In the genomic region with DNA sequence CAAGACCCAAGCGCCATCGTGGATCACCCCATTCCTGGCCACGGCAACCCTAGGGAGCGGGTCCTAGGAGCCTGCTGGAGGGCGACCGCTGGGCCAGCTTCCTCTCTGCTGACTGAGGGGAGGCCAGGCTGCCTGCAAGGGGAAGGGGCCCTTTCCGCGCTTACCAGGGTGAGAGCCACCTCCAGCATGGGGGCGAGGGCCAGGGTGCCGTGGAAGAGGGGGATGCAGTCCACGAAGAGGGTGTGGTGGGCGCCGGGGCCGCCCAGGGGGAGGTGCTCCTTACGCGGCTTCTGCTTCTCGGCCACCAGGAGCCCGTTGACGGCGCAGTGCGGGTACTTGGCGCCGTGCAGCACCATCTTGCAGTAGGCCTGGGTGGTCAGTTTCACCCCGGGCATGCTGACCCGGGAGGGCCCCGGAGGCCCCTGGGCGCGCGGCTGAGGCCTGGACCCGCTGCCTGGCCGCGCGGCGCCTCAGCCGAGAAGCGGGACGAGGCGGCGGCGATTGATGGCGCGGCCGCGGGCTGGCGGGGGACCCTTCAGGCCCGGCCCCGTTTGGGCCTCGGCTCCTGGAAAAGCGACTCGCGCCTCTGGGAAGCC, we compare ENCODE assay signal across 1 cellular context.
TF ChIP-seq lines count a peak whose summit lies in the region.

No MANE protein-coding gene starts in this region.

TF ChIP-seq in HepG2, 621 proteins besides CTCF, POLR2A, EP300 and RAD21 (continued from another document and continues in another):
- TF ChIP-seq, protein P1, sequence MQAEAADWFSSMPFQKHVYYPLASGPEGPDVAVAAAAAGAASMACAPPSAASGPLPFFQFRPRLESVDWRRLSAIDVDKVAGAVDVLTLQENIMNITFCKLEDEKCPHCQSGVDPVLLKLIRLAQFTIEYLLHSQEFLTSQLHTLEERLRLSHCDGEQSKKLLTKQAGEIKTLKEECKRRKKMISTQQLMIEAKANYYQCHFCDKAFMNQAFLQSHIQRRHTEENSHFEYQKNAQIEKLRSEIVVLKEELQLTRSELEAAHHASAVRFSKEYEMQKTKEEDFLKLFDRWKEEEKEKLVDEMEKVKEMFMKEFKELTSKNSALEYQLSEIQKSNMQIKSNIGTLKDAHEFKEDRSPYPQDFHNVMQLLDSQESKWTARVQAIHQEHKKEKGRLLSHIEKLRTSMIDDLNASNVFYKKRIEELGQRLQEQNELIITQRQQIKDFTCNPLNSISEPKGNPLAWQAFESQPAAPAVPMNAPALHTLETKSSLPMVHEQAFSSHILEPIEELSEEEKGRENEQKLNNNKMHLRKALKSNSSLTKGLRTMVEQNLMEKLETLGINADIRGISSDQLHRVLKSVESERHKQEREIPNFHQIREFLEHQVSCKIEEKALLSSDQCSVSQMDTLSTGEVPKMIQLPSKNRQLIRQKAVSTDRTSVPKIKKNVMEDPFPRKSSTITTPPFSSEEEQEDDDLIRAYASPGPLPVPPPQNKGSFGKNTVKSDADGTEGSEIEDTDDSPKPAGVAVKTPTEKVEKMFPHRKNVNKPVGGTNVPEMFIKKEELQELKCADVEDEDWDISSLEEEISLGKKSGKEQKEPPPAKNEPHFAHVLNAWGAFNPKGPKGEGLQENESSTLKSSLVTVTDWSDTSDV (CRISPR knock-in tag; IDR thresholded peaks at IDR 0.05): 0 out of 2 replicates have a peak, but pooled peaks have one; percentile 65
- TF ChIP-seq, protein P2, sequence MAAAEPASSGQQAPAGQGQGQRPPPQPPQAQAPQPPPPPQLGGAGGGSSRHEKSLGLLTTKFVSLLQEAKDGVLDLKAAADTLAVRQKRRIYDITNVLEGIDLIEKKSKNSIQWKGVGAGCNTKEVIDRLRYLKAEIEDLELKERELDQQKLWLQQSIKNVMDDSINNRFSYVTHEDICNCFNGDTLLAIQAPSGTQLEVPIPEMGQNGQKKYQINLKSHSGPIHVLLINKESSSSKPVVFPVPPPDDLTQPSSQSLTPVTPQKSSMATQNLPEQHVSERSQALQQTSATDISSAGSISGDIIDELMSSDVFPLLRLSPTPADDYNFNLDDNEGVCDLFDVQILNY (CRISPR knock-in tag; conservative IDR thresholded peaks at IDR 0.05): no peak
- 0 out of 2 replicates have a peak, but pooled peaks have one; percentile 27 for TF ChIP-seq ZNF101 (CRISPR knock-in tag; IDR thresholded peaks at IDR 0.05; ENCODE audit: borderline replicate concordance, low read depth)
- peak; percentile 75; the same call in 1 of the 2 replicates for TF ChIP-seq ZNF432 (CRISPR knock-in tag; IDR thresholded peaks at IDR 0.05; ENCODE audit: borderline replicate concordance)
- TF ChIP-seq SCMH1 (CRISPR knock-in tag; IDR thresholded peaks at IDR 0.05; ENCODE audit: borderline replicate concordance): no peak
- no peak for TF ChIP-seq MXD4 (CRISPR knock-in tag; IDR thresholded peaks at IDR 0.05)
- TF ChIP-seq ZNF782 (CRISPR knock-in tag; IDR thresholded peaks at IDR 0.05; ENCODE audit: borderline replicate concordance): peak; percentile 40
- 0 out of 2 replicates have a peak, but pooled peaks have one; percentile 23 for TF ChIP-seq ZNF549 (CRISPR knock-in tag; IDR thresholded peaks at IDR 0.05)
- TF ChIP-seq, protein P3, sequence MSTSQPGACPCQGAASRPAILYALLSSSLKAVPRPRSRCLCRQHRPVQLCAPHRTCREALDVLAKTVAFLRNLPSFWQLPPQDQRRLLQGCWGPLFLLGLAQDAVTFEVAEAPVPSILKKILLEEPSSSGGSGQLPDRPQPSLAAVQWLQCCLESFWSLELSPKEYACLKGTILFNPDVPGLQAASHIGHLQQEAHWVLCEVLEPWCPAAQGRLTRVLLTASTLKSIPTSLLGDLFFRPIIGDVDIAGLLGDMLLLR (CRISPR knock-in tag; IDR thresholded peaks at IDR 0.05): no peak; the same call in none of the 2 replicates
- TF ChIP-seq ZNF563 (CRISPR knock-in tag; IDR thresholded peaks at IDR 0.05): peak; percentile 37; the same call in 1 of the 2 replicates
- TF ChIP-seq, protein P4, sequence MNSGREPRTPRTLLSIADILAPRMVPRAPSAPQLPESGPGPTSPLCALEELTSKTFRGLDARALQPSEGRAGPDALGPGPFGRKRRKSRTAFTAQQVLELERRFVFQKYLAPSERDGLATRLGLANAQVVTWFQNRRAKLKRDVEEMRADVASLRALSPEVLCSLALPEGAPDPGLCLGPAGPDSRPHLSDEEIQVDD (CRISPR knock-in tag; IDR thresholded peaks at IDR 0.05; ENCODE audit: borderline replicate concordance): 0 out of 2 replicates have a peak, but pooled peaks have one; percentile 44
- TF ChIP-seq ZNF17 (CRISPR knock-in tag; IDR thresholded peaks at IDR 0.05): no peak
- peak; percentile 12; the same call in 1 of the 2 replicates for TF ChIP-seq HES4 (CRISPR knock-in tag; IDR thresholded peaks at IDR 0.05; ENCODE audit: borderline replicate concordance)
- TF ChIP-seq REL (CRISPR knock-in tag; conservative IDR thresholded peaks at IDR 0.05): 0 out of 2 replicates have a peak, but pooled peaks have one; percentile 4
- TF ChIP-seq FIP1L1 (IDR thresholded peaks at IDR 0.05; ENCODE audit: borderline replicate concordance, insufficient read depth, low read depth, low read length): no peak
- TF ChIP-seq, protein P5, sequence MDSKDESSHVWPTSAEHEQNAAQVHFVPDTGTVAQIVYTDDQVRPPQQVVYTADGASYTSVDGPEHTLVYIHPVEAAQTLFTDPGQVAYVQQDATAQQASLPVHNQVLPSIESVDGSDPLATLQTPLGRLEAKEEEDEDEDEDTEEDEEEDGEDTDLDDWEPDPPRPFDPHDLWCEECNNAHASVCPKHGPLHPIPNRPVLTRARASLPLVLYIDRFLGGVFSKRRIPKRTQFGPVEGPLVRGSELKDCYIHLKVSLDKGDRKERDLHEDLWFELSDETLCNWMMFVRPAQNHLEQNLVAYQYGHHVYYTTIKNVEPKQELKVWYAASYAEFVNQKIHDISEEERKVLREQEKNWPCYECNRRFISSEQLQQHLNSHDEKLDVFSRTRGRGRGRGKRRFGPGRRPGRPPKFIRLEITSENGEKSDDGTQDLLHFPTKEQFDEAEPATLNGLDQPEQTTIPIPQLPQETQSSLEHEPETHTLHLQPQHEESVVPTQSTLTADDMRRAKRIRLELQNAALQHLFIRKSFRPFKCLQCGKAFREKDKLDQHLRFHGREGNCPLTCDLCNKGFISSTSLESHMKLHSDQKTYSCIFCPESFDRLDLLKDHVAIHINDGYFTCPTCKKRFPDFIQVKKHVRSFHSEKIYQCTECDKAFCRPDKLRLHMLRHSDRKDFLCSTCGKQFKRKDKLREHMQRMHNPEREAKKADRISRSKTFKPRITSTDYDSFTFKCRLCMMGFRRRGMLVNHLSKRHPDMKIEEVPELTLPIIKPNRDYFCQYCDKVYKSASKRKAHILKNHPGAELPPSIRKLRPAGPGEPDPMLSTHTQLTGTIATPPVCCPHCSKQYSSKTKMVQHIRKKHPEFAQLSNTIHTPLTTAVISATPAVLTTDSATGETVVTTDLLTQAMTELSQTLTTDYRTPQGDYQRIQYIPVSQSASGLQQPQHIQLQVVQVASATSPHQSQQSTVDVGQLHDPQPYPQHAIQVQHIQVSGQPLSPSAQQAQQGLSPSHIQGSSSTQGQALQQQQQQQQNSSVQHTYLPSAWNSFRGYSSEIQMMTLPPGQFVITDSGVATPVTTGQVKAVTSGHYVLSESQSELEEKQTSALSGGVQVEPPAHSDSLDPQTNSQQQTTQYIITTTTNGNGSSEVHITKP (CRISPR knock-in tag; IDR thresholded peaks at IDR 0.05; ENCODE audit: low read depth): 0 out of 2 replicates have a peak, but pooled peaks have one; percentile 10
- TF ChIP-seq, protein P6, sequence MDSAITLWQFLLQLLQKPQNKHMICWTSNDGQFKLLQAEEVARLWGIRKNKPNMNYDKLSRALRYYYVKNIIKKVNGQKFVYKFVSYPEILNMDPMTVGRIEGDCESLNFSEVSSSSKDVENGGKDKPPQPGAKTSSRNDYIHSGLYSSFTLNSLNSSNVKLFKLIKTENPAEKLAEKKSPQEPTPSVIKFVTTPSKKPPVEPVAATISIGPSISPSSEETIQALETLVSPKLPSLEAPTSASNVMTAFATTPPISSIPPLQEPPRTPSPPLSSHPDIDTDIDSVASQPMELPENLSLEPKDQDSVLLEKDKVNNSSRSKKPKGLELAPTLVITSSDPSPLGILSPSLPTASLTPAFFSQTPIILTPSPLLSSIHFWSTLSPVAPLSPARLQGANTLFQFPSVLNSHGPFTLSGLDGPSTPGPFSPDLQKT (CRISPR knock-in tag; IDR thresholded peaks at IDR 0.05; ENCODE audit: borderline replicate concordance): no peak
- no peak for TF ChIP-seq FOXJ3 (CRISPR knock-in tag; IDR thresholded peaks at IDR 0.05; ENCODE audit: borderline replicate concordance)
- TF ChIP-seq, protein P7, sequence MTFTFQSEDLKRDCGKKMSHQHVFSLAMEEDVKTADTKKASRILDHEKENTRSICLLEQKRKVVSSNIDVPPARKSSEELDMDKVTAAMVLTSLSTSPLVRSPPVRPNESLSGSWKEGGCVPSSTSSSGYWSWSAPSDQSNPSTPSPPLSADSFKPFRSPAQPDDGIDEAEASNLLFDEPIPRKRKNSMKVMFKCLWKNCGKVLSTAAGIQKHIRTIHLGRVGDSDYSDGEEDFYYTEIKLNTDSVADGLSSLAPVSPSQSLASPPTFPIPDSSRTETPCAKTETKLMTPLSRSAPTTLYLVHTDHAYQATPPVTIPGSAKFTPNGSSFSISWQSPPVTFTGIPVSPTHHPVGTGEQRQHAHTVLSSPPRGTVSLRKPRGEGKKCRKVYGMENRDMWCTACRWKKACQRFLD (CRISPR knock-in tag; IDR thresholded peaks at IDR 0.05; ENCODE audit: borderline replicate concordance): no peak
- TF ChIP-seq SAP130 (CRISPR knock-in tag; IDR thresholded peaks at IDR 0.05; ENCODE audit: low read depth): no peak
- no peak for TF ChIP-seq ARNTL (CRISPR knock-in tag; IDR thresholded peaks at IDR 0.05)
- no peak for TF ChIP-seq ZNF484 (CRISPR knock-in tag; IDR thresholded peaks at IDR 0.05; ENCODE audit: borderline replicate concordance, low read depth)
- no peak for TF ChIP-seq RBM39 (IDR thresholded peaks at IDR 0.05; ENCODE audit: low read depth, low read length, poor library complexity, severe bottlenecking)
- TF ChIP-seq ZNF879 (CRISPR knock-in tag; IDR thresholded peaks at IDR 0.05): peak; percentile 52; the same call in 1 of the 2 replicates
- 0 out of 2 replicates have a peak, but pooled peaks have one; percentile 51 for TF ChIP-seq NRL (CRISPR knock-in tag; IDR thresholded peaks at IDR 0.05; ENCODE audit: borderline replicate concordance)
- 0 out of 2 replicates have a peak, but pooled peaks have one; percentile 77 for TF ChIP-seq KDM5A (IDR thresholded peaks at IDR 0.05; ENCODE audit: borderline replicate concordance, low read length)
- TF ChIP-seq, protein P8, sequence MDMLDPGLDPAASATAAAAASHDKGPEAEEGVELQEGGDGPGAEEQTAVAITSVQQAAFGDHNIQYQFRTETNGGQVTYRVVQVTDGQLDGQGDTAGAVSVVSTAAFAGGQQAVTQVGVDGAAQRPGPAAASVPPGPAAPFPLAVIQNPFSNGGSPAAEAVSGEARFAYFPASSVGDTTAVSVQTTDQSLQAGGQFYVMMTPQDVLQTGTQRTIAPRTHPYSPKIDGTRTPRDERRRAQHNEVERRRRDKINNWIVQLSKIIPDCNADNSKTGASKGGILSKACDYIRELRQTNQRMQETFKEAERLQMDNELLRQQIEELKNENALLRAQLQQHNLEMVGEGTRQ (IDR thresholded peaks at IDR 0.05; ENCODE audit: low read depth, low read length): no peak
- TF ChIP-seq, protein P8 (CRISPR knock-in tag; IDR thresholded peaks at IDR 0.05; ENCODE audit: borderline replicate concordance): no peak
- no peak for TF ChIP-seq SRY (CRISPR knock-in tag; IDR thresholded peaks at IDR 0.05)
- no peak for TF ChIP-seq ZNF792 (CRISPR knock-in tag; IDR thresholded peaks at IDR 0.05)
- TF ChIP-seq FOXK2 (IDR thresholded peaks at IDR 0.05): no peak
- no peak for TF ChIP-seq SOX6 (IDR thresholded peaks at IDR 0.05)
- TF ChIP-seq SOX6 (CRISPR knock-in tag; IDR thresholded peaks at IDR 0.05): no peak
- TF ChIP-seq ZNF614 (CRISPR knock-in tag; IDR thresholded peaks at IDR 0.05; ENCODE audit: borderline replicate concordance): no peak
- peak; percentile 21 for TF ChIP-seq MED8 (CRISPR knock-in tag; IDR thresholded peaks at IDR 0.05; ENCODE audit: insufficient replicate concordance)
- TF ChIP-seq SP5 (CRISPR knock-in tag; IDR thresholded peaks at IDR 0.05; ENCODE audit: borderline replicate concordance, low read depth): no peak
- 0 out of 2 replicates have a peak, but pooled peaks have one; percentile 13 for TF ChIP-seq ZNF564 (CRISPR knock-in tag; IDR thresholded peaks at IDR 0.05)
- TF ChIP-seq SMAD1 (CRISPR knock-in tag; IDR thresholded peaks at IDR 0.05; ENCODE audit: borderline replicate concordance, low read depth): no peak
- TF ChIP-seq ZNF138 (CRISPR knock-in tag; IDR thresholded peaks at IDR 0.05; ENCODE audit: low read depth): peak; percentile 85; the same call in 1 of the 2 replicates
- no peak for TF ChIP-seq TCF7L2 (IDR thresholded peaks at IDR 0.05; ENCODE audit: low read depth, low read length)
- 0 out of 2 replicates have a peak, but pooled peaks have one; percentile 26 for TF ChIP-seq MYNN (CRISPR knock-in tag; IDR thresholded peaks at IDR 0.05; ENCODE audit: low read depth)
- no peak for TF ChIP-seq KDM4B (CRISPR knock-in tag; IDR thresholded peaks at IDR 0.05)
- peak; percentile 75; the same call in 1 of the 2 replicates for TF ChIP-seq ZNF558 (CRISPR knock-in tag; IDR thresholded peaks at IDR 0.05; ENCODE audit: borderline replicate concordance)
- 0 out of 2 replicates have a peak, but pooled peaks have one; percentile 2 for TF ChIP-seq ZNF776 (CRISPR knock-in tag; IDR thresholded peaks at IDR 0.05)
- TF ChIP-seq PAX8 (CRISPR knock-in tag; IDR thresholded peaks at IDR 0.05; ENCODE audit: borderline replicate concordance): peak; percentile 91; the same call in 1 of the 2 replicates
- 0 out of 2 replicates have a peak, but pooled peaks have one; percentile 38 for TF ChIP-seq ZSCAN22 (CRISPR knock-in tag; IDR thresholded peaks at IDR 0.05)
- TF ChIP-seq, protein P9, sequence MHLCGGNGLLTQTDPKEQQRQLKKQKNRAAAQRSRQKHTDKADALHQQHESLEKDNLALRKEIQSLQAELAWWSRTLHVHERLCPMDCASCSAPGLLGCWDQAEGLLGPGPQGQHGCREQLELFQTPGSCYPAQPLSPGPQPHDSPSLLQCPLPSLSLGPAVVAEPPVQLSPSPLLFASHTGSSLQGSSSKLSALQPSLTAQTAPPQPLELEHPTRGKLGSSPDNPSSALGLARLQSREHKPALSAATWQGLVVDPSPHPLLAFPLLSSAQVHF (CRISPR knock-in tag; IDR thresholded peaks at IDR 0.05): no peak
- TF ChIP-seq ZNF703 (CRISPR knock-in tag; IDR thresholded peaks at IDR 0.05; ENCODE audit: borderline replicate concordance): peak; percentile 21; the same call in 1 of the 2 replicates
- TF ChIP-seq KDM2A (CRISPR knock-in tag; IDR thresholded peaks at IDR 0.05; ENCODE audit: borderline replicate concordance, low read depth): no peak
- TF ChIP-seq SMAD3 (CRISPR knock-in tag; IDR thresholded peaks at IDR 0.05): no peak
- TF ChIP-seq, protein P10, sequence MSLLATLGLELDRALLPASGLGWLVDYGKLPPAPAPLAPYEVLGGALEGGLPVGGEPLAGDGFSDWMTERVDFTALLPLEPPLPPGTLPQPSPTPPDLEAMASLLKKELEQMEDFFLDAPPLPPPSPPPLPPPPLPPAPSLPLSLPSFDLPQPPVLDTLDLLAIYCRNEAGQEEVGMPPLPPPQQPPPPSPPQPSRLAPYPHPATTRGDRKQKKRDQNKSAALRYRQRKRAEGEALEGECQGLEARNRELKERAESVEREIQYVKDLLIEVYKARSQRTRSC (CRISPR knock-in tag; IDR thresholded peaks at IDR 0.05; ENCODE audit: low read depth): no peak
